In genomic region chr14:32679927-32680612, GRCh38 we compare ENCODE assay signal across 12 cellular contexts.
"Had no signal": no experiment of that assay in that cellular context is flagged by ENCODE, and none has a peak within 500 bp of the region (broad histone marks: within the 10 kb centered on the region; RNA-seq: fewer than 3 reads in every experiment).

No MANE protein-coding gene starts in this region.

- H3K4me3 Mint-ChIP-seq: activated CD8-positive, alpha-beta T cell treated with anti-CD3 and anti-CD28 coated beads, Interleukin-2, amount 10 ng/mL, durations not matched to agents 7 days and 5 days; activated T-helper 1 cell treated with anti-CD3 and anti-CD28 coated beads, Interleukin-12 subunit alpha, Interleukin-12 subunit beta, Interleukin-2, Interleukin-4 antibody, amounts not matched to agents 30 ng/mL and 10 ng/mL and 1 ng/mL, durations not matched to agents 14 hours and 24 hours and 36 hours; naive thymus-derived CD4-positive, alpha-beta T cell; T-helper 1 cell treated with Interleukin-12 subunit alpha and Interleukin-12 subunit beta and Interleukin-4 antibody, amounts not matched to agents 30 μg/mL and 1 μg/mL, for 36 hours had no signal

- DNase-seq: activated CD4-positive, alpha-beta T cell treated with anti-CD3 and anti-CD28 coated beads for 48 hours; activated CD8-positive, alpha-beta memory T cell treated with anti-CD3 and anti-CD28 coated beads, Interleukin-2, amount 50 U/mL, for 48 hours; activated CD8-positive, alpha-beta T cell treated with anti-CD3 and anti-CD28 coated beads, Interleukin-2, amount 10 ng/mL, durations not matched to agents 7 days and 5 days; activated naive CD4-positive, alpha-beta T cell treated with Interleukin-2 at 50 U/mL for 16 hours; kidney glomerular epithelial cell; naive thymus-derived CD4-positive, alpha-beta T cell; sigmoid colon; stimulated activated naive CD4-positive, alpha-beta T cell; trophoblast cell had no signal

- H3K27ac Mint-ChIP-seq: activated CD8-positive, alpha-beta T cell treated with anti-CD3 and anti-CD28 coated beads, Interleukin-2, amount 10 ng/mL, durations not matched to agents 7 days and 5 days; activated T-helper 1 cell treated with anti-CD3 and anti-CD28 coated beads, Interleukin-12 subunit alpha, Interleukin-12 subunit beta, Interleukin-2, Interleukin-4 antibody, amounts not matched to agents 30 ng/mL and 10 ng/mL and 1 ng/mL, durations not matched to agents 14 hours and 24 hours and 36 hours; naive thymus-derived CD4-positive, alpha-beta T cell; T-helper 1 cell treated with Interleukin-12 subunit alpha and Interleukin-12 subunit beta and Interleukin-4 antibody, amounts not matched to agents 30 μg/mL and 1 μg/mL, for 36 hours had no signal

- H3K4me3 ChIP-seq: prostate gland, sigmoid colon had no signal

- H3K9me3 Mint-ChIP-seq: activated T-helper 1 cell treated with anti-CD3 and anti-CD28 coated beads, Interleukin-12 subunit alpha, Interleukin-12 subunit beta, Interleukin-2, Interleukin-4 antibody, amounts not matched to agents 30 ng/mL and 10 ng/mL and 1 ng/mL, durations not matched to agents 14 hours and 24 hours and 36 hours; T-helper 1 cell treated with Interleukin-12 subunit alpha and Interleukin-12 subunit beta and Interleukin-4 antibody, amounts not matched to agents 30 μg/mL and 1 μg/mL, for 36 hours had no signal

- H3K9me3 ChIP-seq: prostate gland, sigmoid colon had no signal

- H3K4me1 ChIP-seq: prostate gland had no signal

- ATAC-seq: activated CD8-positive, alpha-beta T cell treated with anti-CD3 and anti-CD28 coated beads, Interleukin-2, amount 10 ng/mL, durations not matched to agents 7 days and 5 days; naive thymus-derived CD4-positive, alpha-beta T cell had no signal

- H3K36me3 ChIP-seq: prostate gland had no signal

- H3K27ac ChIP-seq: prostate gland, sigmoid colon had no signal

- H3K27me3 ChIP-seq: sigmoid colon had no signal
